In the genomic region with DNA sequence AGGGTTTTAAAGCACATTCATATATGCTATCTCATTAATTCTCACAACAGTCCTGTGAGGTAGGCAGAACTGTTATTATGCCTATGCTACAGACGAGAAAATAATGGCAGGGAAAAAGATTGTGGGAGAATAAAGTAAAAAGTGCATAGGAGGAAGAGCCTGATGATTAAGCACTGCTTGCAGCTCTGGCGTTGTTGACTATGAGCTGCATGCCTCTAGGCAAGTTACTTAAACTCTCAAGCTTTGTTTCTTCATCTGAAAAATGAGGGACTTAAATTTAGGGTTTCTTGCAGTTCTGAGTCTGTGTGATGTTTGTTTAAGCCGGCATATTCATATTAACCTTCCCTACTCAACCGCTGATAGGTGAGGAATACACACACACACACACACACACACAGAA, we compare ENCODE assay signal across 27 cellular contexts. TPM values are rescaled to one million over a fixed set of nuclear protein-coding genes. Genes with fewer than 3 reads are reported as not detected.
DNase-seq lines count a peak whose midpoint lies in the region; TF ChIP-seq lines count a peak whose summit lies in the region.
"Had no signal": no experiment of that assay in that cellular context is flagged by ENCODE, and none has a peak within 500 bp of the region (broad histone marks: within the 10 kb centered on the region; RNA-seq: fewer than 3 reads in every experiment).

No MANE protein-coding gene starts in this region.

- peak overlapping the region; percentile 34 to 89 (median 87) for H3K27ac ChIP-seq in esophagus squamous epithelium
- no peak overlapping the region for H3K27ac ChIP-seq in osteoblast (ENCODE audit: low read depth, low read length)
- H3K27ac ChIP-seq: psoas muscle, vagina had no signal

- DNase-seq in ELR (ENCODE audit: low read depth), result peak; percentile 80
- peak; percentile 41 for DNase-seq in RPMI7951 (ENCODE audit: low read depth)
- no peak for DNase-seq in esophagus squamous epithelium (lab: John Stamatoyannopoulos, UW)
- DNase-seq in osteoblast (ENCODE audit: insufficient read length, low spot score, missing footprints), result no peak
- no peak for DNase-seq in NCI-H128 (lab: John Stamatoyannopoulos, UW; ENCODE audit: unreplicated experiment)
- DNase-seq in NCI-H187 treated with DMSO at 0.1 percent for 48 hours (lab: John Stamatoyannopoulos, UW), result no peak
- DNase-seq in epidermal melanocyte (ENCODE audit: insufficient read length, low spot score), result no peak
- no peak for DNase-seq in OCI-M2 (lab: John Stamatoyannopoulos, UW; ENCODE audit: unreplicated experiment)
- DNase-seq: activated CD4-positive, alpha-beta memory T cell treated with anti-CD3 and anti-CD28 coated beads for 36 hours; activated naive CD4-positive, alpha-beta T cell treated with anti-CD3 and anti-CD28 coated beads for 36 hours; activated T-cell treated with anti-CD3 and anti-CD28 coated beads, Interleukin-2, amount 50 U/mL, for 1 hour; aorta; CD8-positive, alpha-beta memory T cell; cerebellar nuclear complex; DMS53; effector memory CD4-positive, alpha-beta T cell; KG1; left cardiac atrium; midbrain; NCI-H1048; NCI-H2081 treated with DMSO at 0.1 percent for 48 hours; NCI-H510A treated with DMSO at 0.1 percent for 48 hours; psoas muscle; SHP77 treated with DMSO at 0.1 percent for 48 hours; small intestine; stimulated activated CD4-positive, alpha-beta T cell treated with anti-CD3 and anti-CD28 coated beads, Interleukin-4, amount 100 ng/mL, for 4 hours had no signal

- no peak for TF ChIP-seq CTCF in esophagus squamous epithelium (IDR thresholded peaks at IDR 0.05)
- no peak for TF ChIP-seq CTCF in osteoblast (IDR thresholded peaks at IDR 0.05; ENCODE audit: extremely low read depth, low read depth, low read length)

- H3K9me3 ChIP-seq in esophagus squamous epithelium (no peaks in the 10 kb centered on the region), osteoblast (ENCODE audit: low read depth, low read length) (no peaks in the 10 kb centered on the region)
- H3K9me3 ChIP-seq: psoas muscle, vagina had no signal

- H3K27me3 ChIP-seq in esophagus squamous epithelium, result no peaks in the 10 kb centered on the region
- no peaks in the 10 kb centered on the region for H3K27me3 ChIP-seq in osteoblast (ENCODE audit: insufficient read depth, low read length)
- H3K27me3 ChIP-seq: vagina had no signal

- intact Hi-C loops in esophagus squamous epithelium (cut with DNase I), result no loop called here

- H3K4me3 ChIP-seq in esophagus squamous epithelium (no peak overlapping the region), osteoblast (ENCODE audit: insufficient read depth, low read length) (no peak overlapping the region)
- H3K4me3 ChIP-seq: psoas muscle, vagina had no signal

- H3K4me1 ChIP-seq in esophagus squamous epithelium (peaks cover 9 to 70% (median 29%) of the 10 kb centered on the region in 3 donors), osteoblast (ENCODE audit: insufficient read depth, low read length) (peaks cover 52% of the 10 kb centered on the region)

- no peaks in the 10 kb centered on the region for H3K36me3 ChIP-seq in esophagus squamous epithelium
- H3K36me3 ChIP-seq in osteoblast (ENCODE audit: insufficient read depth, low read length), result no peaks in the 10 kb centered on the region
- H3K36me3 ChIP-seq: vagina had no signal

- no peaks in the 10 kb centered on the region for H3K79me2 ChIP-seq in osteoblast (ENCODE audit: insufficient read depth, low read length)

- H2AFZ ChIP-seq in osteoblast (ENCODE audit: low read length), result peak overlapping the region; percentile 15

- WGBS in esophagus squamous epithelium, 2 donors, result 41 to 52% methylated on average over 4 of the region's 4 CpGs

- no peaks in the 10 kb centered on the region for H4K20me1 ChIP-seq in osteoblast (ENCODE audit: insufficient read depth, low read length)

- no peak for TF ChIP-seq POLR2A in esophagus squamous epithelium (IDR thresholded peaks at IDR 0.05)

- H3K4me2 ChIP-seq in osteoblast (ENCODE audit: insufficient read depth, low read length), result no peak overlapping the region

RNA-seq across cellular contexts. Expression of a gene that starts 51.6 kb away (rescaled TPM):
- total RNA-seq in RPMI7951 (2014; rRNA removed; shearing (Covaris generic)), result 9.3 and 9.4 TPM in 2 replicates
- 100 to 1,000 TPM in 1 of 4 donors, 10 to 100 TPM in 3; 10.6 to 105 (median 26.0) TPM for total RNA-seq in esophagus squamous epithelium
- total RNA-seq in osteoblast, result 46.9 and 57.2 TPM in 2 replicates

Comparison
In these comparisons a context has a peak if more than half of its experiments do, and no peak if none do; other contexts are left out.
1. DNase-seq: peak in ELR (single experiment) and RPMI7951 (single experiment); none in esophagus squamous epithelium (single experiment), osteoblast (single experiment), NCI-H128 (single experiment), NCI-H187 treated with DMSO at 0.1 percent for 48 hours (single experiment), epidermal melanocyte (single experiment) and OCI-M2 (single experiment).